Comparison of ENCODE assay signal across 15 cellular contexts in the genomic region with DNA sequence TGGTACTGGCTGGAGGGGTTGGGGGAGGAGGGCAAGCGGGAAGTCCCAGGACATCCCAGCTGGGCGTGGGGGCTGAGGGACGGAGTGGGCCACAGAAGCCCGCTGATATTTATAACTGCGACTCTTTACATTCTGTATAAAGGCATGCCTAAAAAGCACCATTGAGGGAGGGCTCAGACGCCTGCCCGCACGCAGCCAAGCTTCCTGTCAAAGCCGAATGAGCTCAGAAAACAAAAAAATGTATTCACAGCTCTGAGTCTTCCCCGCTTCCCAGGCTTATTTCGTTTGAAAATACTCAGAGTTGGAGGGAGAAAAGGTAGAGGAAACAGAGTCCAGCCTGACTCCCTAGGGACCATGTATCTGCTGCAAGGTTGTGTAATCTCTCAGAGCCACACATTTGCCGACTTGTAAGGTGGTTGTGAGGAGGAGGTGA.
DNase-seq lines count a peak whose midpoint lies in the region; ATAC-seq, FAIRE-seq and TF ChIP-seq lines count a peak whose summit lies in the region.
"Had no signal": no experiment of that assay in that cellular context is flagged by ENCODE, and none has a peak within 500 bp of the region (broad histone marks: within the 10 kb centered on the region; RNA-seq: fewer than 3 reads in every experiment).

No MANE protein-coding gene starts in this region.

- DNase-seq in Caco-2 (no peak), IMR-90 (peak; percentile 39), endothelial cell of umbilical vein (ENCODE audit: low read depth, low spot score) (peak; percentile 26), ovary (peak in 3 of 5 donors; percentile 45 to 65 (median 55)), NCI-H128 (lab: John Stamatoyannopoulos, UW; ENCODE audit: unreplicated experiment) (no peak)
- DNase-seq in stimulated activated CD8-positive, alpha-beta memory T cell treated with anti-CD3 and anti-CD28 coated beads, Interleukin-4, amount 100 ng/mL, for 48 hours = no peak
- DNase-seq: activated CD8-positive, alpha-beta memory T cell treated with anti-CD3 and anti-CD28 coated beads, Interleukin-2, amount 50 U/mL, for 48 hours; DMS153; dorsolateral prefrontal cortex; NCI-H226; substantia nigra had no signal

- intact Hi-C loops in Caco-2 (cut with micrococcal nuclease; ENCODE audit: unreplicated experiment) (no loop called here), IMR-90 (cut with micrococcal nuclease) (loop anchor here (10.0 kb wide), 1 partner anchor 142 kb away; no protein-coding TSS in a partner anchor), endothelial cell of umbilical vein (cut with micrococcal nuclease) (no loop called here), ovary (cut with DNase I) (loop anchor here in 2 of 4 donors (5.0 to 10.0 kb wide), 3 partner anchors 260 to 520 kb away; no protein-coding TSS in a partner anchor)

- H3K4me1 Mint-ChIP-seq in Caco-2 (ENCODE audit: low read depth, unreplicated experiment) = no peaks in the 10 kb centered on the region

- CTCF ChIA-PET in Caco-2 (lab: Charles Lee) = no interaction called here
- CTCF ChIA-PET in IMR-90 (lab: Yijun Ruan, JAX) = no interaction called here
- CTCF ChIA-PET in endothelial cell of umbilical vein (lab: Charles Lee) = interaction anchor here (1.1 to 1.4 kb wide), 2 partner anchors 13 to 25 kb away, joined by 4 read pairs; no protein-coding TSS in a partner anchor

- H3K9me1 ChIP-seq in IMR-90 (ENCODE audit: insufficient read depth, low read length) = peaks cover 17% of the 10 kb centered on the region; the same call in 1 of the 2 replicates
- no peaks in the 10 kb centered on the region for H3K9me1 ChIP-seq in endothelial cell of umbilical vein (replicated peaks; ENCODE audit: control insufficient read depth, extremely low read depth, insufficient read depth, low read length)

- H3K4me1 ChIP-seq in Caco-2 (peaks cover 18% of the 10 kb centered on the region), IMR-90 (ENCODE audit: control insufficient read depth, insufficient read depth, low read length) (peaks cover 33% of the 10 kb centered on the region), endothelial cell of umbilical vein (ENCODE audit: control insufficient read depth, extremely low read depth, insufficient read depth, low read length) (peaks cover 24% of the 10 kb centered on the region), ovary (ENCODE audit: insufficient read depth) (peaks cover 61% of the 10 kb centered on the region)

- no peaks in the 10 kb centered on the region for H3K79me1 ChIP-seq in IMR-90 (ENCODE audit: low read depth in 1 of 2, low read length in 2 of 2)

- ATAC-seq in IMR-90 (ENCODE audit: low read depth) (no peak), HG02973 (IDR thresholded peaks at IDR 0.05; ENCODE audit: unreplicated experiment) (no peak), GM18498 (IDR thresholded peaks at IDR 0.05; ENCODE audit: unreplicated experiment) (no peak)

- TF ChIP-seq POLR2A in IMR-90 (IDR thresholded peaks at IDR 0.05; ENCODE audit: low read depth, low read length) (no peak), endothelial cell of umbilical vein (IDR thresholded peaks at IDR 0.05; ENCODE audit: low read depth, low read length) (no peak), ovary (IDR thresholded peaks at IDR 0.05) (no peak)

- BruUV-seq in Caco-2 (replicated peaks; lab: Mats Ljungman, UMichigan) = no TSS peak
- no TSS peak for BruUV-seq in IMR-90 (replicated peaks; lab: Mats Ljungman, UMichigan)
- BruUV-seq in endothelial cell of umbilical vein (replicated peaks; lab: Mats Ljungman, UMichigan) = no TSS peak

- H3K23ac ChIP-seq in IMR-90 (ENCODE audit: low read depth, low read length) = 0 out of 2 replicates have a peak overlapping the region, but pooled peaks have one; percentile 62

- peak overlapping the region; percentile 65; the same call in 1 of the 3 replicates for H2BK15ac ChIP-seq in IMR-90 (ENCODE audit: low read depth, low read length)

- H2BK5ac ChIP-seq in IMR-90 (ENCODE audit: low read depth, low read length, poor library complexity, severe bottlenecking) = no peak overlapping the region

- no peak overlapping the region for H2BK20ac ChIP-seq in IMR-90 (ENCODE audit: low read depth, low read length)

- H2AK5ac ChIP-seq in IMR-90 (ENCODE audit: low read depth, low read length) = peak overlapping the region; percentile 50; the same call in 1 of the 2 replicates

- TF ChIP-seq RAD21 in IMR-90 (IDR thresholded peaks at IDR 0.05; ENCODE audit: low read length) = no peak

- H3K79me2 ChIP-seq in endothelial cell of umbilical vein (ENCODE audit: control insufficient read depth, insufficient read depth, low read length) = no peaks in the 10 kb centered on the region

- H3K27me3 ChIP-seq in Caco-2 (replicated peaks; ENCODE audit: control insufficient read depth, insufficient read depth, low read length) (no peaks in the 10 kb centered on the region), IMR-90 (ENCODE audit: control insufficient read depth, insufficient read depth, low read length) (no peaks in the 10 kb centered on the region), endothelial cell of umbilical vein (ENCODE audit: control insufficient read depth in 2 of 2, insufficient read depth in 2 of 2, low read length in 2 of 2) (no peaks in the 10 kb centered on the region), ovary (no peaks in the 10 kb centered on the region)
- H3K27me3 ChIP-seq: dorsolateral prefrontal cortex had no signal

- H3K27ac ChIP-seq in IMR-90 (ENCODE audit: insufficient read depth, low read length) (no peak overlapping the region), endothelial cell of umbilical vein (ENCODE audit: insufficient read depth, low read depth, low read length) (peak overlapping the region; percentile 80), ovary (peak overlapping the region; percentile 26 to 94)
- H3K27ac ChIP-seq: SK-N-MC had no signal

- no peak overlapping the region for H3K4me2 ChIP-seq in IMR-90 (ENCODE audit: low read depth, low read length)
- H3K4me2 ChIP-seq in endothelial cell of umbilical vein (ENCODE audit: insufficient read depth, low read length) = no peak overlapping the region

- peak; percentile 63 for FAIRE-seq in endothelial cell of umbilical vein (lab: Jason Lieb, UNC)
- FAIRE-seq: keratinocyte had no signal

- dilution Hi-C loops in IMR-90 (cut with HindIII; ENCODE audit: low sequenced_read_pairs, unreplicated experiment) = no loop called here
- dilution Hi-C loops in endothelial cell of umbilical vein (cut with MboI; ENCODE audit: extremely low pct_ligation_motif_present, low sequenced_read_pairs) = no loop called here

- no peak overlapping the region for H3K9ac ChIP-seq in IMR-90 (ENCODE audit: low read depth, low read length)
- no peak overlapping the region for H3K9ac ChIP-seq in endothelial cell of umbilical vein (replicated peaks; ENCODE audit: extremely low read depth, insufficient read depth, low read length)

- H3K56ac ChIP-seq in IMR-90 (ENCODE audit: extremely low read depth, insufficient read depth, low read length) = no peak overlapping the region

- H3K4ac ChIP-seq in IMR-90 (ENCODE audit: low read depth, low read length) = peak overlapping the region; percentile 45; the same call in 1 of the 2 replicates

- H2AK9ac ChIP-seq in IMR-90 (replicated peaks; ENCODE audit: low read depth, low read length, poor library complexity) = no peak overlapping the region

- in situ Hi-C loops in IMR-90 (cut with MboI; ENCODE audit: low sequenced_read_pairs) = no loop called here

- H4K8ac ChIP-seq in IMR-90 (ENCODE audit: low read depth in 2 of 2, low read length in 2 of 2) = peak overlapping the region in 1 of 2 experiments; percentile 2; a peak in 1 of 4 replicates

- no peak overlapping the region for H4K5ac ChIP-seq in IMR-90 (ENCODE audit: low read depth, low read length)

- H3K36me3 Mint-ChIP-seq in Caco-2 (ENCODE audit: insufficient read depth, unreplicated experiment) = no peaks in the 10 kb centered on the region

- no peaks in the 10 kb centered on the region for H3K9me3 Mint-ChIP-seq in Caco-2 (ENCODE audit: unreplicated experiment)

- H2AFZ ChIP-seq in IMR-90 (replicated peaks; ENCODE audit: low read length, poor library complexity) (peak overlapping the region; percentile 38), endothelial cell of umbilical vein (ENCODE audit: low read depth, low read length) (no peak overlapping the region)

- H4K20me1 ChIP-seq in IMR-90 (ENCODE audit: insufficient read depth, low read length) = no peaks in the 10 kb centered on the region
- no peaks in the 10 kb centered on the region for H4K20me1 ChIP-seq in endothelial cell of umbilical vein (replicated peaks; ENCODE audit: control insufficient read depth, extremely low read depth, insufficient read depth, low read length)

- peak overlapping the region; percentile 16 for H3K14ac ChIP-seq in IMR-90 (replicated peaks; ENCODE audit: low read depth, low read length)

- H3K4me3 Mint-ChIP-seq in Caco-2 (ENCODE audit: unreplicated experiment) = no peak overlapping the region

- H3K36me3 ChIP-seq in Caco-2 (ENCODE audit: control insufficient read depth, insufficient read depth, low read length) (no peaks in the 10 kb centered on the region), IMR-90 (ENCODE audit: control insufficient read depth, insufficient read depth, low read length) (no peaks in the 10 kb centered on the region), endothelial cell of umbilical vein (ENCODE audit: control insufficient read depth in 2 of 2, extremely low read depth in 1 of 2, insufficient read depth in 2 of 2, low read length in 2 of 2) (no peaks in the 10 kb centered on the region), ovary (no peaks in the 10 kb centered on the region)

- no peaks in the 10 kb centered on the region for H3K9me3 ChIP-seq in Caco-2
- H3K9me3 ChIP-seq in IMR-90 (ENCODE audit: control insufficient read depth, insufficient read depth, low read length) = no peaks in the 10 kb centered on the region
- no peaks in the 10 kb centered on the region for H3K9me3 ChIP-seq in endothelial cell of umbilical vein (replicated peaks; ENCODE audit: control insufficient read depth, insufficient read depth, low read length)
- no peaks in the 10 kb centered on the region for H3K9me3 ChIP-seq in ovary

- peak overlapping the region; percentile 48; the same call in 1 of the 2 replicates for H4K91ac ChIP-seq in IMR-90 (ENCODE audit: insufficient read depth, low read depth, low read length)

- no peak for TF ChIP-seq EP300 in ovary (IDR thresholded peaks at IDR 0.05)

- peak overlapping the region; percentile 8 for H3K27ac Mint-ChIP-seq in Caco-2 (ENCODE audit: unreplicated experiment)

- peak overlapping the region; percentile 10; the same call in 1 of the 2 replicates for H3K18ac ChIP-seq in IMR-90 (ENCODE audit: low read depth, low read length)

- peak overlapping the region; percentile 48 for H2BK120ac ChIP-seq in IMR-90 (ENCODE audit: low read depth, low read length)

- TF ChIP-seq CTCF in Caco-2 (IDR thresholded peaks at IDR 0.05; ENCODE audit: insufficient read depth in 1 of 2, low read depth in 1 of 2, low read length in 1 of 2, severe bottlenecking in 1 of 2, unreplicated experiment in 1 of 2) (no peak), IMR-90 (conservative IDR thresholded peaks at IDR 0.05; ENCODE audit: low read depth, low read length) (no peak), endothelial cell of umbilical vein (IDR thresholded peaks at IDR 0.05; ENCODE audit: extremely low read depth in 1 of 2, insufficient read depth in 1 of 2, low read depth in 1 of 2, low read length in 2 of 2) (no peak), ovary (IDR thresholded peaks at IDR 0.05) (no peak)

- H3K4me3 ChIP-seq in Caco-2 (ENCODE audit: low read depth, low read length) (no peak overlapping the region), IMR-90 (ENCODE audit: insufficient read depth, low read depth, low read length) (no peak overlapping the region), endothelial cell of umbilical vein (replicated peaks in 1 of 3; ENCODE audit: insufficient read depth in 1 of 3, low read depth in 1 of 3, low read length in 3 of 3) (no peak overlapping the region), ovary (no peak overlapping the region)
- H3K4me3 ChIP-seq: SK-N-MC had no signal

- POLR2A ChIA-PET in Caco-2 (lab: Charles Lee) = no interaction called here
- POLR2A ChIA-PET in IMR-90 (lab: Charles Lee; ENCODE audit: unreplicated experiment) = no interaction called here
- POLR2A ChIA-PET in endothelial cell of umbilical vein (lab: Charles Lee) = no interaction called here

- H3K27me3 Mint-ChIP-seq in Caco-2 (ENCODE audit: insufficient read depth, unreplicated experiment) = no peaks in the 10 kb centered on the region

- 40% methylated on average over 1 of the region's 12 CpGs; no CpG with 5 or more reads in 1 of the 2 experiments for WGBS in IMR-90 (ENCODE audit: extremely low coverage in 2 of 2, insufficient read length in 1 of 2), 2 experiments
- 4 to 11% (median 5%) methylated on average over 12 of the region's 12 CpGs for WGBS in ovary, 3 donors

Comparison
In these comparisons a context has a peak if more than half of its experiments do, and no peak if none do; other contexts are left out.
1. DNase-seq: peak in IMR-90 (single experiment), endothelial cell of umbilical vein (single experiment) and ovary (3 of 5); none in Caco-2 (0 of 2), stimulated activated CD8-positive, alpha-beta memory T cell treated with anti-CD3 and anti-CD28 coated beads, Interleukin-4, amount 100 ng/mL, for 48 hours (single experiment) and NCI-H128 (single experiment).